Comparison of ENCODE assay signal across 1 cellular context in the genomic region with DNA sequence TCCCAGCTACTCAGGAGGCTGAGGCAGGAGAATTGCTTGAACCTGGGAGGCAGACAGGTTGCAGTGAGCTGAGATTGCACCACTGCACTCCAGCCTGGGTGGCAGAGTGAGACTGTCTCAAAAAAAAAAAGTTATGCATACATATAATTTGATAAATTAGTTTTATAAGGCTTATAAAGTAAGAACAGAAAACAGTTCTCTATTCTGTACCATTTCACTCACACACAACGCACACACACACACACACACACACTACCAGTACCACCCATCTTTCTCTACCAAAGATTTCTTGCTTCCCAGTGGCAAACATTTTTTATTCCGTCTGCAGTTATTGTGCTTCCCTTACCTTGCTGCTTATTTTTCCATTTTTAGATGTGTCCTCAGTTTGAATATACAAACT.
A peak's percentile ranks its signal among the peaks of the same experiment; 100 is the strongest.
TF ChIP-seq lines count a peak whose summit lies in the region.

No MANE protein-coding gene starts in this region.

TF ChIP-seq in K562, 482 proteins besides CTCF, POLR2A, EP300 and RAD21:
- TF ChIP-seq, protein P1, sequence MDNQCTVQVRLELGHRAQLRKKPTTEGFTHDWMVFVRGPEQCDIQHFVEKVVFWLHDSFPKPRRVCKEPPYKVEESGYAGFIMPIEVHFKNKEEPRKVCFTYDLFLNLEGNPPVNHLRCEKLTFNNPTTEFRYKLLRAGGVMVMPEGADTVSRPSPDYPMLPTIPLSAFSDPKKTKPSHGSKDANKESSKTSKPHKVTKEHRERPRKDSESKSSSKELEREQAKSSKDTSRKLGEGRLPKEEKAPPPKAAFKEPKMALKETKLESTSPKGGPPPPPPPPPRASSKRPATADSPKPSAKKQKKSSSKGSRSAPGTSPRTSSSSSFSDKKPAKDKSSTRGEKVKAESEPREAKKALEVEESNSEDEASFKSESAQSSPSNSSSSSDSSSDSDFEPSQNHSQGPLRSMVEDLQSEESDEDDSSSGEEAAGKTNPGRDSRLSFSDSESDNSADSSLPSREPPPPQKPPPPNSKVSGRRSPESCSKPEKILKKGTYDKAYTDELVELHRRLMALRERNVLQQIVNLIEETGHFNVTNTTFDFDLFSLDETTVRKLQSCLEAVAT (IDR thresholded peaks at IDR 0.05): no peak
- TF ChIP-seq ZNF134 (CRISPR knock-in tag; conservative IDR thresholded peaks at IDR 0.05) (no peak), ZNF785 (CRISPR knock-in tag; IDR thresholded peaks at IDR 0.05) (no peak), ZFP30 (CRISPR knock-in tag; IDR thresholded peaks at IDR 0.05; ENCODE audit: borderline replicate concordance) (no peak), ELF4 (CRISPR knock-in tag; IDR thresholded peaks at IDR 0.05) (peak; percentile 62; the same call in 1 of the 2 replicates), FOXP1 (CRISPR knock-in tag; IDR thresholded peaks at IDR 0.05) (no peak), ZNF24 (IDR thresholded peaks at IDR 0.05) (no peak), ZNF436 (CRISPR knock-in tag; IDR thresholded peaks at IDR 0.05) (no peak), CBFA2T2 (conservative IDR thresholded peaks at IDR 0.05) (no peak), TRIM28 (IDR thresholded peaks at IDR 0.05) (no peak), SMAD3 (CRISPR knock-in tag; conservative IDR thresholded peaks at IDR 0.05) (no peak), BRD9 (IDR thresholded peaks at IDR 0.05; ENCODE audit: low read depth, partially characterized antibody) (no peak), ZNF764 (CRISPR knock-in tag; IDR thresholded peaks at IDR 0.05; ENCODE audit: low read depth) (no peak), SREBF1 (IDR thresholded peaks at IDR 0.05; ENCODE audit: borderline replicate concordance, low read depth, low read length) (no peak), ZNF212 (CRISPR knock-in tag; IDR thresholded peaks at IDR 0.05) (0 out of 2 replicates have a peak, but pooled peaks have one; percentile 15), ZNF165 (CRISPR knock-in tag; IDR thresholded peaks at IDR 0.05; ENCODE audit: borderline replicate concordance) (no peak), RAD51 (IDR thresholded peaks at IDR 0.05; ENCODE audit: borderline replicate concordance, low read depth) (no peak), MCM3 (IDR thresholded peaks at IDR 0.05) (no peak), EWSR1 (IDR thresholded peaks at IDR 0.05; ENCODE audit: borderline replicate concordance, low read depth, partially characterized antibody) (no peak), HOXB6 (CRISPR knock-in tag; IDR thresholded peaks at IDR 0.05; ENCODE audit: borderline replicate concordance) (no peak)
- TF ChIP-seq, protein P2, sequence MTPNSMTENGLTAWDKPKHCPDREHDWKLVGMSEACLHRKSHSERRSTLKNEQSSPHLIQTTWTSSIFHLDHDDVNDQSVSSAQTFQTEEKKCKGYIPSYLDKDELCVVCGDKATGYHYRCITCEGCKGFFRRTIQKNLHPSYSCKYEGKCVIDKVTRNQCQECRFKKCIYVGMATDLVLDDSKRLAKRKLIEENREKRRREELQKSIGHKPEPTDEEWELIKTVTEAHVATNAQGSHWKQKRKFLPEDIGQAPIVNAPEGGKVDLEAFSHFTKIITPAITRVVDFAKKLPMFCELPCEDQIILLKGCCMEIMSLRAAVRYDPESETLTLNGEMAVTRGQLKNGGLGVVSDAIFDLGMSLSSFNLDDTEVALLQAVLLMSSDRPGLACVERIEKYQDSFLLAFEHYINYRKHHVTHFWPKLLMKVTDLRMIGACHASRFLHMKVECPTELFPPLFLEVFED (CRISPR knock-in tag; conservative IDR thresholded peaks at IDR 0.05): peak; percentile 66; the same call in 1 of the 2 replicates
- TF ChIP-seq, protein P3, sequence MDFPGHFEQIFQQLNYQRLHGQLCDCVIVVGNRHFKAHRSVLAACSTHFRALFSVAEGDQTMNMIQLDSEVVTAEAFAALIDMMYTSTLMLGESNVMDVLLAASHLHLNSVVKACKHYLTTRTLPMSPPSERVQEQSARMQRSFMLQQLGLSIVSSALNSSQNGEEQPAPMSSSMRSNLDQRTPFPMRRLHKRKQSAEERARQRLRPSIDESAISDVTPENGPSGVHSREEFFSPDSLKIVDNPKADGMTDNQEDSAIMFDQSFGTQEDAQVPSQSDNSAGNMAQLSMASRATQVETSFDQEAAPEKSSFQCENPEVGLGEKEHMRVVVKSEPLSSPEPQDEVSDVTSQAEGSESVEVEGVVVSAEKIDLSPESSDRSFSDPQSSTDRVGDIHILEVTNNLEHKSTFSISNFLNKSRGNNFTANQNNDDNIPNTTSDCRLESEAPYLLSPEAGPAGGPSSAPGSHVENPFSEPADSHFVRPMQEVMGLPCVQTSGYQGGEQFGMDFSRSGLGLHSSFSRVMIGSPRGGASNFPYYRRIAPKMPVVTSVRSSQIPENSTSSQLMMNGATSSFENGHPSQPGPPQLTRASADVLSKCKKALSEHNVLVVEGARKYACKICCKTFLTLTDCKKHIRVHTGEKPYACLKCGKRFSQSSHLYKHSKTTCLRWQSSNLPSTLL (IDR thresholded peaks at IDR 0.05): no peak
- TF ChIP-seq, protein P4, sequence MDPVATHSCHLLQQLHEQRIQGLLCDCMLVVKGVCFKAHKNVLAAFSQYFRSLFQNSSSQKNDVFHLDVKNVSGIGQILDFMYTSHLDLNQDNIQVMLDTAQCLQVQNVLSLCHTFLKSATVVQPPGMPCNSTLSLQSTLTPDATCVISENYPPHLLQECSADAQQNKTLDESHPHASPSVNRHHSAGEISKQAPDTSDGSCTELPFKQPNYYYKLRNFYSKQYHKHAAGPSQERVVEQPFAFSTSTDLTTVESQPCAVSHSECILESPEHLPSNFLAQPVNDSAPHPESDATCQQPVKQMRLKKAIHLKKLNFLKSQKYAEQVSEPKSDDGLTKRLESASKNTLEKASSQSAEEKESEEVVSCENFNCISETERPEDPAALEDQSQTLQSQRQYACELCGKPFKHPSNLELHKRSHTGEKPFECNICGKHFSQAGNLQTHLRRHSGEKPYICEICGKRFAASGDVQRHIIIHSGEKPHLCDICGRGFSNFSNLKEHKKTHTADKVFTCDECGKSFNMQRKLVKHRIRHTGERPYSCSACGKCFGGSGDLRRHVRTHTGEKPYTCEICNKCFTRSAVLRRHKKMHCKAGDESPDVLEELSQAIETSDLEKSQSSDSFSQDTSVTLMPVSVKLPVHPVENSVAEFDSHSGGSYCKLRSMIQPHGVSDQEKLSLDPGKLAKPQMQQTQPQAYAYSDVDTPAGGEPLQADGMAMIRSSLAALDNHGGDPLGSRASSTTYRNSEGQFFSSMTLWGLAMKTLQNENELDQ (CRISPR knock-in tag; IDR thresholded peaks at IDR 0.05; ENCODE audit: borderline replicate concordance): no peak
- TF ChIP-seq, protein P5, sequence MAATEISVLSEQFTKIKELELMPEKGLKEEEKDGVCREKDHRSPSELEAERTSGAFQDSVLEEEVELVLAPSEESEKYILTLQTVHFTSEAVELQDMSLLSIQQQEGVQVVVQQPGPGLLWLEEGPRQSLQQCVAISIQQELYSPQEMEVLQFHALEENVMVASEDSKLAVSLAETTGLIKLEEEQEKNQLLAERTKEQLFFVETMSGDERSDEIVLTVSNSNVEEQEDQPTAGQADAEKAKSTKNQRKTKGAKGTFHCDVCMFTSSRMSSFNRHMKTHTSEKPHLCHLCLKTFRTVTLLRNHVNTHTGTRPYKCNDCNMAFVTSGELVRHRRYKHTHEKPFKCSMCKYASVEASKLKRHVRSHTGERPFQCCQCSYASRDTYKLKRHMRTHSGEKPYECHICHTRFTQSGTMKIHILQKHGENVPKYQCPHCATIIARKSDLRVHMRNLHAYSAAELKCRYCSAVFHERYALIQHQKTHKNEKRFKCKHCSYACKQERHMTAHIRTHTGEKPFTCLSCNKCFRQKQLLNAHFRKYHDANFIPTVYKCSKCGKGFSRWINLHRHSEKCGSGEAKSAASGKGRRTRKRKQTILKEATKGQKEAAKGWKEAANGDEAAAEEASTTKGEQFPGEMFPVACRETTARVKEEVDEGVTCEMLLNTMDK (IDR thresholded peaks at IDR 0.05; ENCODE audit: borderline replicate concordance, insufficient read depth, low read depth, low read length, poor library complexity, severe bottlenecking): no peak
- TF ChIP-seq, protein P6, sequence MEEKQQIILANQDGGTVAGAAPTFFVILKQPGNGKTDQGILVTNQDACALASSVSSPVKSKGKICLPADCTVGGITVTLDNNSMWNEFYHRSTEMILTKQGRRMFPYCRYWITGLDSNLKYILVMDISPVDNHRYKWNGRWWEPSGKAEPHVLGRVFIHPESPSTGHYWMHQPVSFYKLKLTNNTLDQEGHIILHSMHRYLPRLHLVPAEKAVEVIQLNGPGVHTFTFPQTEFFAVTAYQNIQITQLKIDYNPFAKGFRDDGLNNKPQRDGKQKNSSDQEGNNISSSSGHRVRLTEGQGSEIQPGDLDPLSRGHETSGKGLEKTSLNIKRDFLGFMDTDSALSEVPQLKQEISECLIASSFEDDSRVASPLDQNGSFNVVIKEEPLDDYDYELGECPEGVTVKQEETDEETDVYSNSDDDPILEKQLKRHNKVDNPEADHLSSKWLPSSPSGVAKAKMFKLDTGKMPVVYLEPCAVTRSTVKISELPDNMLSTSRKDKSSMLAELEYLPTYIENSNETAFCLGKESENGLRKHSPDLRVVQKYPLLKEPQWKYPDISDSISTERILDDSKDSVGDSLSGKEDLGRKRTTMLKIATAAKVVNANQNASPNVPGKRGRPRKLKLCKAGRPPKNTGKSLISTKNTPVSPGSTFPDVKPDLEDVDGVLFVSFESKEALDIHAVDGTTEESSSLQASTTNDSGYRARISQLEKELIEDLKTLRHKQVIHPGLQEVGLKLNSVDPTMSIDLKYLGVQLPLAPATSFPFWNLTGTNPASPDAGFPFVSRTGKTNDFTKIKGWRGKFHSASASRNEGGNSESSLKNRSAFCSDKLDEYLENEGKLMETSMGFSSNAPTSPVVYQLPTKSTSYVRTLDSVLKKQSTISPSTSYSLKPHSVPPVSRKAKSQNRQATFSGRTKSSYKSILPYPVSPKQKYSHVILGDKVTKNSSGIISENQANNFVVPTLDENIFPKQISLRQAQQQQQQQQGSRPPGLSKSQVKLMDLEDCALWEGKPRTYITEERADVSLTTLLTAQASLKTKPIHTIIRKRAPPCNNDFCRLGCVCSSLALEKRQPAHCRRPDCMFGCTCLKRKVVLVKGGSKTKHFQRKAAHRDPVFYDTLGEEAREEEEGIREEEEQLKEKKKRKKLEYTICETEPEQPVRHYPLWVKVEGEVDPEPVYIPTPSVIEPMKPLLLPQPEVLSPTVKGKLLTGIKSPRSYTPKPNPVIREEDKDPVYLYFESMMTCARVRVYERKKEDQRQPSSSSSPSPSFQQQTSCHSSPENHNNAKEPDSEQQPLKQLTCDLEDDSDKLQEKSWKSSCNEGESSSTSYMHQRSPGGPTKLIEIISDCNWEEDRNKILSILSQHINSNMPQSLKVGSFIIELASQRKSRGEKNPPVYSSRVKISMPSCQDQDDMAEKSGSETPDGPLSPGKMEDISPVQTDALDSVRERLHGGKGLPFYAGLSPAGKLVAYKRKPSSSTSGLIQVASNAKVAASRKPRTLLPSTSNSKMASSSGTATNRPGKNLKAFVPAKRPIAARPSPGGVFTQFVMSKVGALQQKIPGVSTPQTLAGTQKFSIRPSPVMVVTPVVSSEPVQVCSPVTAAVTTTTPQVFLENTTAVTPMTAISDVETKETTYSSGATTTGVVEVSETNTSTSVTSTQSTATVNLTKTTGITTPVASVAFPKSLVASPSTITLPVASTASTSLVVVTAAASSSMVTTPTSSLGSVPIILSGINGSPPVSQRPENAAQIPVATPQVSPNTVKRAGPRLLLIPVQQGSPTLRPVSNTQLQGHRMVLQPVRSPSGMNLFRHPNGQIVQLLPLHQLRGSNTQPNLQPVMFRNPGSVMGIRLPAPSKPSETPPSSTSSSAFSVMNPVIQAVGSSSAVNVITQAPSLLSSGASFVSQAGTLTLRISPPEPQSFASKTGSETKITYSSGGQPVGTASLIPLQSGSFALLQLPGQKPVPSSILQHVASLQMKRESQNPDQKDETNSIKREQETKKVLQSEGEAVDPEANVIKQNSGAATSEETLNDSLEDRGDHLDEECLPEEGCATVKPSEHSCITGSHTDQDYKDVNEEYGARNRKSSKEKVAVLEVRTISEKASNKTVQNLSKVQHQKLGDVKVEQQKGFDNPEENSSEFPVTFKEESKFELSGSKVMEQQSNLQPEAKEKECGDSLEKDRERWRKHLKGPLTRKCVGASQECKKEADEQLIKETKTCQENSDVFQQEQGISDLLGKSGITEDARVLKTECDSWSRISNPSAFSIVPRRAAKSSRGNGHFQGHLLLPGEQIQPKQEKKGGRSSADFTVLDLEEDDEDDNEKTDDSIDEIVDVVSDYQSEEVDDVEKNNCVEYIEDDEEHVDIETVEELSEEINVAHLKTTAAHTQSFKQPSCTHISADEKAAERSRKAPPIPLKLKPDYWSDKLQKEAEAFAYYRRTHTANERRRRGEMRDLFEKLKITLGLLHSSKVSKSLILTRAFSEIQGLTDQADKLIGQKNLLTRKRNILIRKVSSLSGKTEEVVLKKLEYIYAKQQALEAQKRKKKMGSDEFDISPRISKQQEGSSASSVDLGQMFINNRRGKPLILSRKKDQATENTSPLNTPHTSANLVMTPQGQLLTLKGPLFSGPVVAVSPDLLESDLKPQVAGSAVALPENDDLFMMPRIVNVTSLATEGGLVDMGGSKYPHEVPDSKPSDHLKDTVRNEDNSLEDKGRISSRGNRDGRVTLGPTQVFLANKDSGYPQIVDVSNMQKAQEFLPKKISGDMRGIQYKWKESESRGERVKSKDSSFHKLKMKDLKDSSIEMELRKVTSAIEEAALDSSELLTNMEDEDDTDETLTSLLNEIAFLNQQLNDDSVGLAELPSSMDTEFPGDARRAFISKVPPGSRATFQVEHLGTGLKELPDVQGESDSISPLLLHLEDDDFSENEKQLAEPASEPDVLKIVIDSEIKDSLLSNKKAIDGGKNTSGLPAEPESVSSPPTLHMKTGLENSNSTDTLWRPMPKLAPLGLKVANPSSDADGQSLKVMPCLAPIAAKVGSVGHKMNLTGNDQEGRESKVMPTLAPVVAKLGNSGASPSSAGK (IDR thresholded peaks at IDR 0.05): no peak
- TF ChIP-seq, protein P7, sequence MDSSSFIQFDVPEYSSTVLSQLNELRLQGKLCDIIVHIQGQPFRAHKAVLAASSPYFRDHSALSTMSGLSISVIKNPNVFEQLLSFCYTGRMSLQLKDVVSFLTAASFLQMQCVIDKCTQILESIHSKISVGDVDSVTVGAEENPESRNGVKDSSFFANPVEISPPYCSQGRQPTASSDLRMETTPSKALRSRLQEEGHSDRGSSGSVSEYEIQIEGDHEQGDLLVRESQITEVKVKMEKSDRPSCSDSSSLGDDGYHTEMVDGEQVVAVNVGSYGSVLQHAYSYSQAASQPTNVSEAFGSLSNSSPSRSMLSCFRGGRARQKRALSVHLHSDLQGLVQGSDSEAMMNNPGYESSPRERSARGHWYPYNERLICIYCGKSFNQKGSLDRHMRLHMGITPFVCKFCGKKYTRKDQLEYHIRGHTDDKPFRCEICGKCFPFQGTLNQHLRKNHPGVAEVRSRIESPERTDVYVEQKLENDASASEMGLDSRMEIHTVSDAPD (CRISPR knock-in tag; IDR thresholded peaks at IDR 0.05): no peak
